In genomic region chr4:6235901-6236625, GRCh38 we compare ENCODE assay signal across 25 cellular contexts. TPM values are rescaled to one million over a fixed set of nuclear protein-coding genes. Genes with fewer than 3 reads are reported as not detected.
A peak's percentile ranks its signal among the peaks of the same experiment; 100 is the strongest.
DNase-seq lines count a peak whose midpoint lies in the region; TF ChIP-seq lines count a peak whose summit lies in the region.
"Had no signal": no experiment of that assay in that cellular context is flagged by ENCODE, and none has a peak within 500 bp of the region (broad histone marks: within the 10 kb centered on the region; RNA-seq: fewer than 3 reads in every experiment).

No MANE protein-coding gene starts in this region.

- H3K4me2 ChIP-seq in BLaER1 (peak overlapping the region; percentile 79), mammary epithelial cell (ENCODE audit: insufficient read depth, low read depth, low read length) (no peak overlapping the region)

- H3K27ac ChIP-seq in BLaER1 (peak overlapping the region; percentile 27; the same call in 1 of the 2 replicates), Peyer's patch (no peak overlapping the region), mammary epithelial cell (ENCODE audit: insufficient read depth, low read depth, low read length) (no peak overlapping the region)
- H3K27ac ChIP-seq: GM23248 had no signal

- H4K20me1 ChIP-seq in BLaER1 (no peaks in the 10 kb centered on the region), mammary epithelial cell (ENCODE audit: insufficient read depth, low read length) (no peaks in the 10 kb centered on the region)

- no peak overlapping the region for H2AFZ ChIP-seq in mammary epithelial cell (ENCODE audit: low read depth, low read length)
- H2AFZ ChIP-seq: GM23248 had no signal

- TF ChIP-seq CTCF in Peyer's patch (IDR thresholded peaks at IDR 0.05) (no peak), fibroblast of villous mesenchyme (IDR thresholded peaks at IDR 0.05; ENCODE audit: insufficient read depth, low read depth, low read length) (no peak), mammary epithelial cell (conservative IDR thresholded peaks at IDR 0.05 in 1 of 2, IDR thresholded peaks at IDR 0.05 in 1 of 2; ENCODE audit: extremely low read depth in 1 of 2, insufficient read depth in 1 of 2, low read depth in 1 of 2, low read length in 2 of 2) (no peak)

- H3K27me3 ChIP-seq in BLaER1 (no peaks in the 10 kb centered on the region), Peyer's patch (no peaks in the 10 kb centered on the region), mammary epithelial cell (ENCODE audit: insufficient read depth, low read length) (no peaks in the 10 kb centered on the region)
- H3K27me3 ChIP-seq: BE2C had no signal

- intact Hi-C loops in posterior vena cava (cut with DNase I) = no loop called here
- intact Hi-C loops in mammary epithelial cell (cut with micrococcal nuclease) = no loop called here

- in situ Hi-C loops in mammary epithelial cell (cut with MboI; ENCODE audit: low sequenced_read_pairs in 2 of 2) = no loop called here

- dilution Hi-C loops in mammary epithelial cell (cut with HindIII; ENCODE audit: low sequenced_read_pairs) = no loop called here

- TF ChIP-seq POLR2A in Peyer's patch (IDR thresholded peaks at IDR 0.05) = no peak

- no TSS peak for BruUV-seq in mammary epithelial cell (replicated peaks; lab: Mats Ljungman, UMichigan)

- H3K36me3 ChIP-seq in BLaER1 (no peaks in the 10 kb centered on the region), Peyer's patch (no peaks in the 10 kb centered on the region), mammary epithelial cell (ENCODE audit: insufficient read depth, low read length) (no peaks in the 10 kb centered on the region)
- H3K36me3 ChIP-seq: BE2C, HAP-1 had no signal

- H3K4me1 ChIP-seq in BLaER1 (peaks cover 56% of the 10 kb centered on the region), Peyer's patch (no peaks in the 10 kb centered on the region), mammary epithelial cell (ENCODE audit: insufficient read depth, low read length) (no peaks in the 10 kb centered on the region)
- H3K4me1 ChIP-seq: HAP-1 had no signal

- DNase-seq in Peyer's patch (peak in 2 of 3 donors; percentile 10 to 15), fibroblast of villous mesenchyme (ENCODE audit: low read depth) (peak; percentile 22), posterior vena cava (ENCODE audit: low spot score) (peak; percentile 31), NCI-H2081 (lab: John Stamatoyannopoulos, UW) (no peak), mammary epithelial cell (no peak), NCI-H2029 (lab: John Stamatoyannopoulos, UW) (no peak)
- DNase-seq: BE2C, COR-L47, DMS 273 treated with DMSO at 0.1 percent for 48 hours, DMS79 treated with DMSO at 0.1 percent for 48 hours, GM23248, KG1, NCI-H1092 treated with DMSO at 0.1 percent for 48 hours, NCI-H1436 treated with DMSO at 0.1 percent for 48 hours, NCI-H1930, NCI-H446 treated with DMSO at 0.1 percent for 48 hours, NCI-H526 treated with DMSO at 0.1 percent for 48 hours, OCI-M1 had no signal

- H3K4me3 ChIP-seq in BLaER1 (no peak overlapping the region), Peyer's patch (no peak overlapping the region), fibroblast of villous mesenchyme (ENCODE audit: low read depth, low read length) (no peak overlapping the region), mammary epithelial cell (replicated peaks in 1 of 3; ENCODE audit: insufficient read depth in 1 of 3, low read depth in 2 of 3, low read length in 3 of 3) (no peak overlapping the region)
- H3K4me3 ChIP-seq: GM12878, GM23248, HAP-1 had no signal

- no peaks in the 10 kb centered on the region for H3K9me3 ChIP-seq in BLaER1
- no peaks in the 10 kb centered on the region for H3K9me3 ChIP-seq in Peyer's patch
- H3K9me3 ChIP-seq in mammary epithelial cell (replicated peaks; ENCODE audit: insufficient read depth, low read length) = no peaks in the 10 kb centered on the region
- H3K9me3 ChIP-seq: BE2C, HAP-1 had no signal

- H3K79me2 ChIP-seq in mammary epithelial cell (ENCODE audit: insufficient read depth, low read length) = no peaks in the 10 kb centered on the region

- CTCF ChIA-PET in mammary epithelial cell (lab: Charles Lee; ENCODE audit: low non-redundant PET) = no interaction called here

- WGBS in mammary epithelial cell (ENCODE audit: low coverage, missing lambda C conversion rate) = 61% methylated on average over 17 of the region's 17 CpGs

- H3K9ac ChIP-seq in BLaER1 (no peak overlapping the region), mammary epithelial cell (ENCODE audit: insufficient read depth, low read length) (no peak overlapping the region)
- H3K9ac ChIP-seq: GM23248 had no signal

RNA-seq across cellular contexts. Expression of gene WFS1, which starts 33.6 kb away (rescaled TPM):
- total RNA-seq in Peyer's patch (10 to 100 TPM in 3 of 4 donors, 1 to 10 TPM in 1; 10.0 to 39.6 (median 30.0) TPM), fibroblast of villous mesenchyme (39.3 and 42.3 TPM in 2 replicates), posterior vena cava (10 to 100 TPM; 48.9 to 52.6 TPM), mammary epithelial cell (10 to 100 TPM; 13.3 to 17.8 TPM)
- polyA plus RNA-seq in mammary epithelial cell = 15.5 TPM
- 19.4 TPM for polyA minus RNA-seq in mammary epithelial cell

RNA-seq across cellular contexts. Expression of gene JAKMIP1, which starts 35.7 kb away (rescaled TPM):
- total RNA-seq in Peyer's patch (1 to 10 TPM in 2 of 4 donors, not detected in 2; 1.2 to 6.6 TPM), fibroblast of villous mesenchyme (not detected in 2 replicates), posterior vena cava (under 1 TPM; 0.14 TPM), mammary epithelial cell (not detected)
- polyA plus RNA-seq in mammary epithelial cell = not detected
- not detected for polyA minus RNA-seq in mammary epithelial cell
- total RNA-seq: A673, GM23248, HT1080, Right ventricle myocardium inferior, SK-MEL-5 had no signal
- polyA plus RNA-seq: GM23248 had no signal

Comparison
In these comparisons a context has a peak if more than half of its experiments do, and no peak if none do; other contexts are left out.
1. DNase-seq: peak in Peyer's patch (2 of 3), fibroblast of villous mesenchyme (single experiment) and posterior vena cava (single experiment); none in NCI-H2081 (0 of 2), mammary epithelial cell (single experiment) and NCI-H2029 (single experiment).